Comparison of ENCODE assay signal across 11 cellular contexts in genomic region chr10:6009159-6009558, GRCh38. TPM values are rescaled to one million over a fixed set of nuclear protein-coding genes. Genes with fewer than 3 reads are reported as not detected.
DNase-seq lines count a peak whose midpoint lies in the region; ATAC-seq, FAIRE-seq and TF ChIP-seq lines count a peak whose summit lies in the region.
"Had no signal": no experiment of that assay in that cellular context is flagged by ENCODE, and none has a peak within 500 bp of the region (broad histone marks: within the 10 kb centered on the region; RNA-seq: fewer than 3 reads in every experiment).

No MANE protein-coding gene starts in this region.

- H3K27me3 ChIP-seq in A673 (replicated peaks; ENCODE audit: insufficient read depth, low read depth, low read length, poor library complexity) (no peaks in the 10 kb centered on the region), MG63 (no peaks in the 10 kb centered on the region), bronchial epithelial cell (ENCODE audit: control insufficient read depth, insufficient read depth, low read length) (no peaks in the 10 kb centered on the region), mesenchymal stem cell (ENCODE audit: control insufficient read depth in 1 of 2, insufficient read depth in 1 of 2, low read length in 2 of 2) (no peaks in the 10 kb centered on the region)

- H2BK15ac ChIP-seq in mesenchymal stem cell (ENCODE audit: low read depth, poor library complexity, severe bottlenecking), result no peak overlapping the region

- H3K9me3 ChIP-seq in A673 (ENCODE audit: low read depth, low read length, poor library complexity, severe bottlenecking) (no peaks in the 10 kb centered on the region), MG63 (peaks cover 5% of the 10 kb centered on the region), mesenchymal stem cell (ENCODE audit: control insufficient read depth, low read length) (peaks cover 13% of the 10 kb centered on the region)

- H3K4ac ChIP-seq in mesenchymal stem cell (ENCODE audit: low read depth in 1 of 2, low read length in 2 of 2), result no peak overlapping the region

- H2BK12ac ChIP-seq in mesenchymal stem cell (ENCODE audit: low read length in 2 of 2), result no peak overlapping the region

- H3K27ac ChIP-seq in A673 (ENCODE audit: low read depth, low read length, poor library complexity, severe bottlenecking) (no peak overlapping the region), mesenchymal stem cell (ENCODE audit: low read length, poor library complexity, severe bottlenecking) (no peak overlapping the region)

- no peak overlapping the region for H2AK5ac ChIP-seq in mesenchymal stem cell (ENCODE audit: low read length, severe bottlenecking)

- FAIRE-seq in bronchial epithelial cell (lab: Jason Lieb, UNC), result no peak

- intact Hi-C loops in A673 (cut with micrococcal nuclease; ENCODE audit: unreplicated experiment), result no loop called here

- no peak for DNase-seq in A673 (ENCODE audit: low spot score)
- no peak for DNase-seq in MG63
- peak; percentile 33 for DNase-seq in bronchial epithelial cell (ENCODE audit: low read depth)
- peak; percentile 36 for DNase-seq in mesenchymal stem cell
- DNase-seq in NCI-H2081 (lab: John Stamatoyannopoulos, UW), result no peak
- DNase-seq in DMS 273 treated with DMSO at 0.1 percent for 48 hours (lab: John Stamatoyannopoulos, UW), result no peak
- DNase-seq in GOT3 (lab: John Stamatoyannopoulos, UW), result no peak
- DNase-seq: NCI-H187 treated with DMSO at 0.1 percent for 48 hours, T-helper 9 cell had no signal

- no peaks in the 10 kb centered on the region for H3K79me1 ChIP-seq in mesenchymal stem cell (replicated peaks; ENCODE audit: low read length, poor library complexity, severe bottlenecking)

- WGBS in mesenchymal stem cell, result 68% methylated on average over 2 of the region's 2 CpGs

- no peak overlapping the region for H2BK5ac ChIP-seq in mesenchymal stem cell (ENCODE audit: low read depth, low read length, poor library complexity, severe bottlenecking)

- H4K8ac ChIP-seq in mesenchymal stem cell (ENCODE audit: low read length), result no peak overlapping the region

- CTCF ChIA-PET in A673 (lab: Charles Lee), result no interaction called here

- no peak overlapping the region for H2AFZ ChIP-seq in mesenchymal stem cell (ENCODE audit: low read depth, low read length)

- H3K4me3 ChIP-seq in A673 (ENCODE audit: low read depth, low read length, poor library complexity, severe bottlenecking), result peak overlapping the region; percentile 14
- H3K4me3 ChIP-seq in MG63, result peak overlapping the region; percentile 23; the same call in 1 of the 2 replicates
- no peak overlapping the region for H3K4me3 ChIP-seq in bronchial epithelial cell (ENCODE audit: low read depth, low read length)
- peak overlapping the region in 1 of 2 experiments; percentile 71 for H3K4me3 ChIP-seq in mesenchymal stem cell (ENCODE audit: insufficient read depth in 1 of 2, low read depth in 1 of 2, low read length in 2 of 2)

- H2BK120ac ChIP-seq in mesenchymal stem cell (ENCODE audit: low read depth, low read length), result no peak overlapping the region

- POLR2A ChIA-PET in A673 (lab: Charles Lee; ENCODE audit: low non-redundant PET), result no interaction called here

- H4K91ac ChIP-seq in mesenchymal stem cell (ENCODE audit: low read length), result no peak overlapping the region

- ATAC-seq in GM18517 (IDR thresholded peaks at IDR 0.05; ENCODE audit: unreplicated experiment), result no peak

- no peaks in the 10 kb centered on the region for H3K36me3 ChIP-seq in A673 (ENCODE audit: insufficient read depth, low read length, poor library complexity, severe bottlenecking)
- H3K36me3 ChIP-seq in MG63, result no peaks in the 10 kb centered on the region
- H3K36me3 ChIP-seq in bronchial epithelial cell (ENCODE audit: control insufficient read depth, insufficient read depth, low read length), result no peaks in the 10 kb centered on the region
- H3K36me3 ChIP-seq in mesenchymal stem cell (ENCODE audit: control insufficient read depth in 1 of 2, insufficient read depth in 2 of 2, low read depth in 1 of 2, low read length in 2 of 2), result no peaks in the 10 kb centered on the region

- H3K9ac ChIP-seq in mesenchymal stem cell (ENCODE audit: low read length), result peak overlapping the region; percentile 81

- TF ChIP-seq CTCF in A673 (conservative IDR thresholded peaks at IDR 0.05; ENCODE audit: low read depth, low read length) (no peak), bronchial epithelial cell (IDR thresholded peaks at IDR 0.05; ENCODE audit: insufficient read depth, low read length, severe bottlenecking) (no peak)

- BruUV-seq in A673 (replicated peaks; lab: Mats Ljungman, UMichigan), result no TSS peak

- H3K14ac ChIP-seq in mesenchymal stem cell (ENCODE audit: low read length in 2 of 2), result no peak overlapping the region

- H3K23ac ChIP-seq in mesenchymal stem cell (ENCODE audit: low read length in 2 of 2), result no peak overlapping the region

- no peaks in the 10 kb centered on the region for H3K4me1 ChIP-seq in A673 (ENCODE audit: insufficient read depth, low read length, poor library complexity, severe bottlenecking)
- H3K4me1 ChIP-seq in mesenchymal stem cell (ENCODE audit: control insufficient read depth, insufficient read depth, low read depth, low read length), result no peaks in the 10 kb centered on the region

- H3K18ac ChIP-seq in mesenchymal stem cell (ENCODE audit: low read depth in 1 of 2, low read length in 2 of 2), result no peak overlapping the region

- no peak overlapping the region for H3K4me2 ChIP-seq in mesenchymal stem cell (ENCODE audit: low read length, poor library complexity, severe bottlenecking)

RNA-seq across cellular contexts. Expression of gene IL15RA, which starts 31.8 kb away (rescaled TPM):
- total RNA-seq in A673 (2021) (1.1 and 1.7 TPM in 2 replicates), bronchial epithelial cell (0.51 and 0.79 TPM in 2 replicates)
- 15.3 and 23.8 TPM in 2 replicates for total RNA-seq in MG63 (2014; rRNA removed; shearing (Covaris generic); ENCODE audit: low replicate concordance)
- 16.5 TPM for polyA plus RNA-seq in mesenchymal stem cell (2013, experiment 1 of 2)
- 17.2 TPM for polyA plus RNA-seq in mesenchymal stem cell (2013, experiment 2 of 2)
- polyA plus RNA-seq: neural cell had no signal

RNA-seq across cellular contexts. Expression of gene IL2RA, which starts 53.0 kb away (rescaled TPM):
- total RNA-seq in A673 (2021) (not detected in 2 replicates), bronchial epithelial cell (not detected in 2 replicates)
- not detected in 2 replicates for total RNA-seq in MG63 (2014; rRNA removed; shearing (Covaris generic); ENCODE audit: low replicate concordance)
- polyA plus RNA-seq in mesenchymal stem cell (2013, experiment 1 of 2), result not detected
- polyA plus RNA-seq in mesenchymal stem cell (2013, experiment 2 of 2), result not detected
- polyA plus RNA-seq: neural cell had no signal

Comparison
In these comparisons a context has a peak if more than half of its experiments do, and no peak if none do; other contexts are left out.
1. DNase-seq: peak in bronchial epithelial cell (single experiment) and mesenchymal stem cell (single experiment); none in A673 (single experiment), MG63 (single experiment), NCI-H2081 (0 of 2), DMS 273 treated with DMSO at 0.1 percent for 48 hours (single experiment) and GOT3 (single experiment).